In the genomic region with DNA sequence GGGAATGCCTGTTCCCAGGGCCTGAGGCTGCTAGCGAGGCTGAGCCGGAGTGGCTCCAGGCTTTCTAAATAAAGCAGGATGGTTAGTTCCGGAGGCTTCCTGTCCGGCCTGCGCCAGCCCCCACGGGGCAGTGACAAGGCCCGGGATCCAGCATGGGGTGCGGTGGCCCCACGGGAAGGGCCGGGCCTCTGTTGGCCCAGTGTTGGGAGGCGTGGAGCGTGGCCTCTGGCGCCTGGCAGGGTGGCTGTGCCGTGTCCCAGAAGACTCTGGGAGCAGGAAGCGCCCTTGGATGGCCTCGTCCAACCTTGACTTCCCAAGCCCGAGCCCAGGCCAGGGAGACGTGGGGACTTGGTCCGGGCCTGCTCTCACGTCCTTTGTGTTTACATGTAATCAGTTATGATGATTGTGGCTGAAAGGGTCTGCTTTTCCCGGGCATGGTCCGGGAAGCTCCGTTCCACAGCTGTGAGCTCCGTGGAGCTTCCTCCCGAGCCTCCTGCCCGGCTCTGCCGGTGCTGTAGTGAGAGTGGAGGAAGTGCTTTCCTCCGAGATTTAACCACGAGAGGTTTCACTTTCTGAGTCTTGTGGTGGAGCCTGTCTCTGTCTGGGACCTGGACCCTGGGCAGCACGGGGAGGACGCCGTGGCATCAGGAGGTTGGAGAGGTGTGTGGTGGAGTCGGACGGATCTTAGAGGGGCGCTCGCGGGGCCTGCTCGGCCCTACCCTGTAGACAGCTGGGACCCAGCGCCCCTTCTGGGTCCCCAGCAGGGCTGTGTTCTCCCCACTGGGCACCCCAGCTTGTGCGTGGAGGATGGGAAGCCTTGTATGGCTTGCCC, we compare ENCODE assay signal across 8 cellular contexts. TPM values are rescaled to one million over a fixed set of nuclear protein-coding genes. Genes with fewer than 3 reads are reported as not detected.
DNase-seq lines count a peak whose midpoint lies in the region; ATAC-seq and TF ChIP-seq lines count a peak whose summit lies in the region.

No MANE protein-coding gene starts in this region.

- dilution Hi-C loops in IMR-90 (cut with HindIII; ENCODE audit: low sequenced_read_pairs, unreplicated experiment), result no loop called here

- intact Hi-C loops in IMR-90 (cut with micrococcal nuclease) (no loop called here), body of pancreas (cut with DNase I) (no loop called here)

- POLR2A ChIA-PET in IMR-90 (lab: Charles Lee; ENCODE audit: unreplicated experiment), result no interaction called here

- peak overlapping the region; percentile 50 for H2AFZ ChIP-seq in IMR-90 (replicated peaks; ENCODE audit: low read length, poor library complexity)

- no peak overlapping the region; the same call in 1 of the 2 replicates for H3K18ac ChIP-seq in IMR-90 (ENCODE audit: low read depth, low read length)

- peak overlapping the region; percentile 92 for H2AK9ac ChIP-seq in IMR-90 (replicated peaks; ENCODE audit: low read depth, low read length, poor library complexity)

- TF ChIP-seq POLR2A in IMR-90 (IDR thresholded peaks at IDR 0.05; ENCODE audit: low read depth, low read length) (no peak), body of pancreas (IDR thresholded peaks at IDR 0.05) (peak in 2 of 3 donors; percentile 6 to 17)

- H3K36me3 ChIP-seq in IMR-90 (ENCODE audit: control insufficient read depth, insufficient read depth, low read length), result no peaks in the 10 kb centered on the region
- no peaks in the 10 kb centered on the region for H3K36me3 ChIP-seq in body of pancreas (replicated peaks in 1 of 2; ENCODE audit: insufficient read depth in 1 of 2, low read depth in 2 of 2)
- no peaks in the 10 kb centered on the region for H3K36me3 ChIP-seq in iPS-15b (ENCODE audit: control insufficient read depth, insufficient read depth, low read length)

- H3K4me2 ChIP-seq in IMR-90 (ENCODE audit: low read depth, low read length), result peak overlapping the region; percentile 65

- peak overlapping the region; percentile 83 for H3K4ac ChIP-seq in IMR-90 (ENCODE audit: low read depth, low read length)

- TF ChIP-seq RAD21 in IMR-90 (IDR thresholded peaks at IDR 0.05; ENCODE audit: low read length), result no peak

- H4K5ac ChIP-seq in IMR-90 (ENCODE audit: low read depth, low read length), result peak overlapping the region; percentile 21; the same call in 1 of the 2 replicates

- peak overlapping the region; percentile 70 for H2AK5ac ChIP-seq in IMR-90 (ENCODE audit: low read depth, low read length)

- in situ Hi-C loops in IMR-90 (cut with MboI; ENCODE audit: low sequenced_read_pairs), result no loop called here

- ATAC-seq in IMR-90 (ENCODE audit: low read depth) (no peak; the same call in none of the 2 replicates), body of pancreas (peak; percentile 4), GM19395 (IDR thresholded peaks at IDR 0.05; ENCODE audit: unreplicated experiment) (no peak)

- peak; percentile 23 for DNase-seq in IMR-90
- DNase-seq in body of pancreas, result peak; percentile 56 to 67 (median 63)
- peak in 4 of 49 donors; percentile 19 to 41 (median 34) for DNase-seq in substantia nigra (lab: John Stamatoyannopoulos, UW)
- no peak for DNase-seq in SKM-1 (lab: John Stamatoyannopoulos, UW; ENCODE audit: unreplicated experiment)
- no peak for DNase-seq in SK-N-DZ (ENCODE audit: low spot score)
- DNase-seq in NCI-H226, result no peak

- peaks cover 90% of the 10 kb centered on the region for H4K20me1 ChIP-seq in IMR-90 (ENCODE audit: insufficient read depth, low read length)

- peak overlapping the region; percentile 58 for H3K23ac ChIP-seq in IMR-90 (ENCODE audit: low read depth, low read length)

- 38% methylated on average over 27 of the region's 40 CpGs; no CpG with 5 or more reads in 1 of the 2 experiments for WGBS in IMR-90 (ENCODE audit: extremely low coverage in 2 of 2, insufficient read length in 1 of 2), 2 experiments
- WGBS in body of pancreas, 2 donors, result 13 to 36% methylated on average over 4 to 40 of the region's 40 CpGs

- H3K9ac ChIP-seq in IMR-90 (ENCODE audit: low read depth, low read length) (peak overlapping the region; percentile 52), iPS-15b (ENCODE audit: low read depth, low read length) (peak overlapping the region; percentile 37)

- H4K8ac ChIP-seq in IMR-90 (ENCODE audit: low read depth in 2 of 2, low read length in 2 of 2), result peak overlapping the region; percentile 46 to 58

- H3K14ac ChIP-seq in IMR-90 (replicated peaks; ENCODE audit: low read depth, low read length), result peak overlapping the region; percentile 49

- TF ChIP-seq CTCF in IMR-90 (conservative IDR thresholded peaks at IDR 0.05; ENCODE audit: low read depth, low read length) (no peak), body of pancreas (IDR thresholded peaks at IDR 0.05) (no peak)

- peak overlapping the region; percentile 38; the same call in 1 of the 2 replicates for H4K91ac ChIP-seq in IMR-90 (ENCODE audit: insufficient read depth, low read depth, low read length)

- H3K9me3 ChIP-seq in IMR-90 (ENCODE audit: control insufficient read depth, insufficient read depth, low read length), result no peaks in the 10 kb centered on the region
- H3K9me3 ChIP-seq in body of pancreas, result no peaks in the 10 kb centered on the region
- no peaks in the 10 kb centered on the region for H3K9me3 ChIP-seq in iPS-15b (ENCODE audit: control insufficient read depth, insufficient read depth, low read length)

- H3K9me1 ChIP-seq in IMR-90 (ENCODE audit: insufficient read depth, low read length), result peaks cover 12% of the 10 kb centered on the region; the same call in 1 of the 2 replicates

- peak overlapping the region; percentile 17; the same call in 1 of the 2 replicates for H3K56ac ChIP-seq in IMR-90 (ENCODE audit: extremely low read depth, insufficient read depth, low read length)

- CTCF ChIA-PET in IMR-90 (lab: Yijun Ruan, JAX), result no interaction called here

- H3K4me1 ChIP-seq in IMR-90 (ENCODE audit: control insufficient read depth, insufficient read depth, low read length) (peaks cover 22% of the 10 kb centered on the region), body of pancreas (peaks cover 78% of the 10 kb centered on the region), iPS-15b (ENCODE audit: control insufficient read depth, insufficient read depth, low read length) (no peaks in the 10 kb centered on the region)

- BruUV-seq in IMR-90 (replicated peaks; lab: Mats Ljungman, UMichigan), result no TSS peak

- no peak overlapping the region for H2BK120ac ChIP-seq in IMR-90 (ENCODE audit: low read depth, low read length)

- H3K79me1 ChIP-seq in IMR-90 (ENCODE audit: low read depth in 1 of 2, low read length in 2 of 2), result peaks cover 4 to 78% of the 10 kb centered on the region in 2 experiments; a peak in 3 of 4 replicates

- no peak overlapping the region for H2BK20ac ChIP-seq in IMR-90 (ENCODE audit: low read depth, low read length)

- H3K27ac ChIP-seq in IMR-90 (ENCODE audit: insufficient read depth, low read length), result peak overlapping the region; percentile 47
- H3K27ac ChIP-seq in body of pancreas, result peak overlapping the region; percentile 46 to 83 (median 68)
- H3K27ac ChIP-seq in substantia nigra (ENCODE audit: low read depth, low read length, poor library complexity, severe bottlenecking), result peak overlapping the region; percentile 43

- peak overlapping the region; percentile 12 for H2BK5ac ChIP-seq in IMR-90 (ENCODE audit: low read depth, low read length, poor library complexity, severe bottlenecking)

- H3K27me3 ChIP-seq in IMR-90 (ENCODE audit: control insufficient read depth, insufficient read depth, low read length), result no peaks in the 10 kb centered on the region
- H3K27me3 ChIP-seq in body of pancreas, result no peaks in the 10 kb centered on the region
- H3K27me3 ChIP-seq in iPS-15b (ENCODE audit: control insufficient read depth, insufficient read depth, low read length), result no peaks in the 10 kb centered on the region

- H3K4me3 ChIP-seq in IMR-90 (ENCODE audit: insufficient read depth, low read depth, low read length) (peak overlapping the region; percentile 4), body of pancreas (no peak overlapping the region), iPS-15b (ENCODE audit: low read depth, low read length) (no peak overlapping the region)

- no peak overlapping the region for H2BK15ac ChIP-seq in IMR-90 (ENCODE audit: low read depth, low read length)

TF ChIP-seq in IMR-90, 13 proteins besides CTCF, POLR2A, EP300 and RAD21:
- TF ChIP-seq RCOR1 (IDR thresholded peaks at IDR 0.05; ENCODE audit: insufficient replicate concordance, low read length) (no peak), BHLHE40 (IDR thresholded peaks at IDR 0.05; ENCODE audit: low read depth, low read length) (no peak), MXI1 (IDR thresholded peaks at IDR 0.05; ENCODE audit: borderline replicate concordance, low read depth, low read length) (no peak), CHD1 (IDR thresholded peaks at IDR 0.05; ENCODE audit: low read depth, low read length) (no peak)

RNA-seq across cellular contexts. Expression of a gene that starts 4.6 kb away (rescaled TPM):
- total RNA-seq in IMR-90 (2012; rRNA removed), result 25.5 and 34.4 TPM in 2 replicates
- 33.3 and 44.5 TPM in 2 replicates for polyA plus RNA-seq in IMR-90 (2012; rRNA removed)
- polyA plus RNA-seq in IMR-90 (2012; cell fraction: cytosol; rRNA removed), result 29.2 and 50.1 TPM in 2 replicates
- polyA plus RNA-seq in IMR-90 (2012; cell fraction: nucleus; rRNA removed; ENCODE audit: low replicate concordance), result 24.5 and 49.2 TPM in 2 replicates
- total RNA-seq in body of pancreas, result 10 to 100 TPM; 27.2 to 37.2 TPM
- polyA plus RNA-seq in SK-N-DZ (2014; cell fraction: cytosol; rRNA removed), result 19.1 and 24.7 TPM in 2 replicates
- polyA plus RNA-seq in SK-N-DZ (2014; cell fraction: nucleus; rRNA removed), result 24.0 and 25.2 TPM in 2 replicates

RNA-seq across cellular contexts. Expression of a gene that starts 36.4 kb away (rescaled TPM):
- total RNA-seq in IMR-90 (2012; rRNA removed), result 119 and 121 TPM in 2 replicates
- polyA plus RNA-seq in IMR-90 (2012; rRNA removed), result 407 and 444 TPM in 2 replicates
- 218 and 593 TPM in 2 replicates for polyA plus RNA-seq in IMR-90 (2012; cell fraction: cytosol; rRNA removed)
- polyA plus RNA-seq in IMR-90 (2012; cell fraction: nucleus; rRNA removed; ENCODE audit: low replicate concordance), result 457 and 800 TPM in 2 replicates
- total RNA-seq in body of pancreas, result 100 to 1,000 TPM; 166 to 254 TPM
- 197 and 209 TPM in 2 replicates for polyA plus RNA-seq in SK-N-DZ (2014; cell fraction: cytosol; rRNA removed)
- 168 and 213 TPM in 2 replicates for polyA plus RNA-seq in SK-N-DZ (2014; cell fraction: nucleus; rRNA removed)

RNA-seq across cellular contexts. Expression of a gene that starts 37.1 kb away (rescaled TPM):
- total RNA-seq in IMR-90 (2012; rRNA removed) (0.18 and 0.28 TPM in 2 replicates), body of pancreas (1 to 10 TPM; 1.6 to 2.6 TPM)
- 0.04 TPM in 1 of 2 replicates, not detected in the other for polyA plus RNA-seq in IMR-90 (2012; rRNA removed)
- polyA plus RNA-seq in IMR-90 (2012; cell fraction: cytosol; rRNA removed), result 0.04 TPM in 1 of 2 replicates, not detected in the other
- 0.33 and 0.40 TPM in 2 replicates for polyA plus RNA-seq in IMR-90 (2012; cell fraction: nucleus; rRNA removed; ENCODE audit: low replicate concordance)
- polyA plus RNA-seq in SK-N-DZ (2014; cell fraction: cytosol; rRNA removed), result 0.24 TPM in 1 of 2 replicates, not detected in the other
- not detected in 2 replicates for polyA plus RNA-seq in SK-N-DZ (2014; cell fraction: nucleus; rRNA removed)

Comparison
In these comparisons a context has a peak if more than half of its experiments do, and no peak if none do; other contexts are left out.
1. DNase-seq: peak in IMR-90 (single experiment) and body of pancreas (4 of 4); none in SKM-1 (single experiment), SK-N-DZ (single experiment) and NCI-H226 (single experiment).
2. Peak in every context shown above with its lines, with median percentiles within 50 percentile points of each other: H3K27ac ChIP-seq.